14 cellular contexts compared by ENCODE assay signal in the genomic region with DNA sequence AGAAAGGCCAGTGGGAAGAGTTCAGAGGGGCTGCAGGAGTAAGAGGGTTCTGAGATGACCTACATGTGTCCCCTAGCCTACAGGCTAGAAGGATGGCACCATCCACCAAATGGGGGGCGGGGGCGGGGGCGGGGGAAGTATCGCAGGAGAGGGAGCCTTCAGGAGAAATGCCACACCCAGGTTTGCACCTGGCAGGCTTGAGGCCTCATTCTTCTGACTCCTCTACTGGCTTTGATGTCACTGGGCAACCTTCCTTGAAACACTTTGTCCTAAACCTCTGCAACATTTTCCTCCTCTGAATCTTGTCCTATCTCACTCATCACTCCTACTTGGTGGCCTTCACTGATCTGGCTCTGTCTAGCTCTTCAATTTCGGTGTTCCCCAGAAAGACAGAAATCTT. TPM values are rescaled to one million over a fixed set of nuclear protein-coding genes. Genes with fewer than 3 reads are reported as not detected.
DNase-seq lines count a peak whose midpoint lies in the region; ATAC-seq and TF ChIP-seq lines count a peak whose summit lies in the region.
"Had no signal": no experiment of that assay in that cellular context is flagged by ENCODE, and none has a peak within 500 bp of the region (broad histone marks: within the 10 kb centered on the region; RNA-seq: fewer than 3 reads in every experiment).

No MANE protein-coding gene starts in this region.

- no peaks in the 10 kb centered on the region for H3K9me3 Mint-ChIP-seq in activated CD4-positive, alpha-beta T cell treated with anti-CD3 and anti-CD28 coated beads, Interleukin-2, amount 10 ng/mL, durations not matched to agents 24 days and 14 days

- no peaks in the 10 kb centered on the region for H3K27me3 ChIP-seq in psoas muscle (ENCODE audit: insufficient read depth in 3 of 3, low read length in 2 of 3)

- H3K36me3 Mint-ChIP-seq in activated CD4-positive, alpha-beta T cell treated with anti-CD3 and anti-CD28 coated beads, Interleukin-2, amount 10 ng/mL, durations not matched to agents 24 days and 14 days (ENCODE audit: low read depth): peaks cover 16% of the 10 kb centered on the region
- H3K36me3 Mint-ChIP-seq: IgD-negative memory B cell had no signal

- H3K4me3 ChIP-seq in psoas muscle: no peak overlapping the region
- H3K4me3 ChIP-seq: GM12878 had no signal

- TF ChIP-seq CTCF in C4-2B (conservative IDR thresholded peaks at IDR 0.05) (no peak), psoas muscle (IDR thresholded peaks at IDR 0.05) (no peak)

- intact Hi-C loops in activated CD4-positive, alpha-beta T cell treated with anti-CD3 and anti-CD28 coated beads, Interleukin-2, amount 10 ng/mL, durations not matched to agents 24 days and 14 days (cut with micrococcal nuclease): loop anchor here (10.0 kb wide), 1 partner anchor 210 kb away; no protein-coding TSS in a partner anchor
- intact Hi-C loops in psoas muscle (cut with DNase I): no loop called here

- H3K9me3 ChIP-seq in psoas muscle: no peaks in the 10 kb centered on the region
- H3K9me3 ChIP-seq: Caco-2 had no signal

- peaks cover 23% of the 10 kb centered on the region for H3K4me1 Mint-ChIP-seq in activated CD4-positive, alpha-beta T cell treated with anti-CD3 and anti-CD28 coated beads, Interleukin-2, amount 10 ng/mL, durations not matched to agents 24 days and 14 days

- no peaks in the 10 kb centered on the region for H3K27me3 Mint-ChIP-seq in activated CD4-positive, alpha-beta T cell treated with anti-CD3 and anti-CD28 coated beads, Interleukin-2, amount 10 ng/mL, durations not matched to agents 24 days and 14 days
- H3K27me3 Mint-ChIP-seq: IgD-negative memory B cell had no signal

- H3K27ac ChIP-seq in C4-2B: peak overlapping the region; percentile 78
- H3K27ac ChIP-seq in angular gyrus (ENCODE audit: low read depth, low read length): peak overlapping the region; percentile 52
- H3K27ac ChIP-seq in psoas muscle: peak overlapping the region; percentile 93

- no peak for DNase-seq in activated CD4-positive, alpha-beta T cell treated with anti-CD3 and anti-CD28 coated beads, Interleukin-2, amount 10 ng/mL, durations not matched to agents 24 days and 14 days
- no peak for DNase-seq in activated CD4-positive, alpha-beta T cell treated with anti-CD3 and anti-CD28 coated beads, Interleukin-2, amount 50 U/mL, for 48 hours
- DNase-seq in psoas muscle (peak; percentile 25 to 62), NCI-H2171 (lab: John Stamatoyannopoulos, UW) (no peak), NCI-H2081 (lab: John Stamatoyannopoulos, UW) (no peak), NCI-H526 treated with DMSO at 0.1 percent for 48 hours (lab: John Stamatoyannopoulos, UW) (no peak)
- DNase-seq: Caco-2, NCI-H446, NCI-H748 treated with DMSO at 0.1 percent for 48 hours, Right ventricle myocardium superior had no signal

- H3K4me3 Mint-ChIP-seq in activated CD4-positive, alpha-beta T cell treated with anti-CD3 and anti-CD28 coated beads, Interleukin-2, amount 10 ng/mL, durations not matched to agents 24 days and 14 days: no peak overlapping the region
- H3K4me3 Mint-ChIP-seq: IgD-negative memory B cell had no signal

- ATAC-seq in psoas muscle: peak in 3 of 4 donors; percentile 44 to 55 (median 46)

- H3K4me1 ChIP-seq in psoas muscle: peaks cover 5% of the 10 kb centered on the region
- H3K4me1 ChIP-seq: Caco-2 had no signal

- H3K36me3 ChIP-seq in psoas muscle (ENCODE audit: insufficient read depth in 1 of 2, low read depth in 1 of 2): no peaks in the 10 kb centered on the region

- WGBS in psoas muscle, 3 donors: 75 to 98% (median 93%) methylated on average over 5 of the region's 5 CpGs

- peak overlapping the region; percentile 25 for H3K27ac Mint-ChIP-seq in activated CD4-positive, alpha-beta T cell treated with anti-CD3 and anti-CD28 coated beads, Interleukin-2, amount 10 ng/mL, durations not matched to agents 24 days and 14 days
- H3K27ac Mint-ChIP-seq: IgD-negative memory B cell had no signal

RNA-seq across cellular contexts. Expression of a gene that starts 24.0 kb away (rescaled TPM):
- 8.1 and 10.9 TPM in 2 replicates for total RNA-seq in activated CD4-positive, alpha-beta T cell treated with anti-CD3 and anti-CD28 coated beads, Interleukin-2, amount 10 ng/mL, durations not matched to agents 24 days and 14 days
- 100 to 1,000 TPM; 106 to 173 (median 136) TPM for total RNA-seq in psoas muscle
- polyA plus RNA-seq in psoas muscle: 100 to 1,000 TPM in 2 of 3 donors, 10 to 100 TPM in 1; 62.7 to 154 (median 104) TPM

Comparison
In these comparisons a context has a peak if more than half of its experiments do, and no peak if none do; other contexts are left out.
1. DNase-seq: peak in psoas muscle (2 of 2); none in activated CD4-positive, alpha-beta T cell treated with anti-CD3 and anti-CD28 coated beads, Interleukin-2, amount 10 ng/mL, durations not matched to agents 24 days and 14 days (single experiment), activated CD4-positive, alpha-beta T cell treated with anti-CD3 and anti-CD28 coated beads, Interleukin-2, amount 50 U/mL, for 48 hours (0 of 2), NCI-H2171 (single experiment), NCI-H2081 (0 of 2) and NCI-H526 treated with DMSO at 0.1 percent for 48 hours (single experiment).
2. Peak in every context shown above with its lines, with median percentiles within 50 percentile points of each other: H3K27ac ChIP-seq.